In genomic region chr5:38211354-38211710, GRCh38 we compare ENCODE assay signal across 32 cellular contexts. TPM values are rescaled to one million over a fixed set of nuclear protein-coding genes. Genes with fewer than 3 reads are reported as not detected.
"Had no signal": no experiment of that assay in that cellular context is flagged by ENCODE, and none has a peak within 500 bp of the region (broad histone marks: within the 10 kb centered on the region; RNA-seq: fewer than 3 reads in every experiment).

No MANE protein-coding gene starts in this region.

- ATAC-seq: activated naive CD4-positive, alpha-beta T cell treated with anti-CD3 and anti-CD28 coated beads, Interleukin-2, amount 50 U/mL, for 72 hours; activated T-cell treated with anti-CD3 and anti-CD28 coated beads, Interleukin-2, amount 50 U/mL, for 72 hours; effector memory CD8-positive, alpha-beta T cell; gastroesophageal sphincter; heart right ventricle; T-helper 17 cell had no signal

- H3K27ac Mint-ChIP-seq: activated CD4-positive, alpha-beta memory T cell treated with anti-CD3 and anti-CD28 coated beads, Interleukin-2, amount 10 ng/mL, durations not matched to agents 7 days and 5 days; activated CD4-positive, alpha-beta T cell treated with anti-CD3 and anti-CD28 coated beads, Interleukin-2, amount 10 ng/mL, durations not matched to agents 7 days and 5 days; activated naive CD4-positive, alpha-beta T cell treated with anti-CD3 and anti-CD28 coated beads, Interleukin-2, amount 10 ng/mL, durations not matched to agents 7 days and 5 days; activated naive CD4-positive, alpha-beta T cell treated with anti-CD3 and anti-CD28 coated beads, Interleukin-2, amount 50 U/mL, for 72 hours; activated naive CD8-positive, alpha-beta T cell treated with anti-CD3 and anti-CD28 coated beads, Interleukin-2, amount 10 ng/mL, durations not matched to agents 7 days and 5 days; activated T-cell treated with anti-CD3 and anti-CD28 coated beads, Interleukin-2, amount 50 U/mL, for 24 hours; activated T-cell treated with anti-CD3 and anti-CD28 coated beads, Interleukin-2, amount 50 U/mL, for 72 hours; dendritic cell treated with granulocyte-macrophage colony-stimulating factor and Interleukin-4, amounts not matched to agents 40 ng/mL and 50 ng/mL, for 4 days; effector memory CD8-positive, alpha-beta T cell; T-helper 17 cell; T-helper 2 cell treated with Interferon-gamma antibody and Interleukin-4, amounts not matched to agents 5 μg/mL and 100 μg/mL, for 36 hours had no signal

- H3K4me3 Mint-ChIP-seq: activated CD4-positive, alpha-beta memory T cell treated with anti-CD3 and anti-CD28 coated beads, Interleukin-2, amount 10 ng/mL, durations not matched to agents 7 days and 5 days; activated CD4-positive, alpha-beta T cell treated with anti-CD3 and anti-CD28 coated beads, Interleukin-2, amount 10 ng/mL, durations not matched to agents 7 days and 5 days; activated naive CD4-positive, alpha-beta T cell treated with anti-CD3 and anti-CD28 coated beads, Interleukin-2, amount 10 ng/mL, durations not matched to agents 7 days and 5 days; activated naive CD8-positive, alpha-beta T cell treated with anti-CD3 and anti-CD28 coated beads, Interleukin-2, amount 10 ng/mL, durations not matched to agents 7 days and 5 days; activated T-cell treated with anti-CD3 and anti-CD28 coated beads, Interleukin-2, amount 50 U/mL, for 24 hours; activated T-cell treated with anti-CD3 and anti-CD28 coated beads, Interleukin-2, amount 50 U/mL, for 72 hours; central memory CD8-positive, alpha-beta T cell; dendritic cell treated with granulocyte-macrophage colony-stimulating factor and Interleukin-4, amounts not matched to agents 40 ng/mL and 50 ng/mL, for 4 days; effector memory CD8-positive, alpha-beta T cell; T-helper 17 cell; T-helper 2 cell treated with Interferon-gamma antibody and Interleukin-4, amounts not matched to agents 5 μg/mL and 100 μg/mL, for 36 hours had no signal

- H3K27me3 Mint-ChIP-seq: activated CD4-positive, alpha-beta memory T cell treated with anti-CD3 and anti-CD28 coated beads, Interleukin-2, amount 10 ng/mL, durations not matched to agents 7 days and 5 days; central memory CD8-positive, alpha-beta T cell; effector memory CD8-positive, alpha-beta T cell had no signal

- H3K4me1 Mint-ChIP-seq: activated CD4-positive, alpha-beta memory T cell treated with anti-CD3 and anti-CD28 coated beads, Interleukin-2, amount 10 ng/mL, durations not matched to agents 7 days and 5 days; activated CD4-positive, alpha-beta T cell treated with anti-CD3 and anti-CD28 coated beads, Interleukin-2, amount 10 ng/mL, durations not matched to agents 7 days and 5 days; activated naive CD4-positive, alpha-beta T cell treated with anti-CD3 and anti-CD28 coated beads, Interleukin-2, amount 10 ng/mL, durations not matched to agents 7 days and 5 days; activated naive CD8-positive, alpha-beta T cell treated with anti-CD3 and anti-CD28 coated beads, Interleukin-2, amount 10 ng/mL, durations not matched to agents 7 days and 5 days; central memory CD8-positive, alpha-beta T cell; T-helper 17 cell had no signal

- H3K4me3 ChIP-seq: coronary artery, esophagus muscularis mucosa, gastroesophageal sphincter, heart right ventricle, hepatocyte had no signal

- H3K9me3 Mint-ChIP-seq: activated CD4-positive, alpha-beta memory T cell treated with anti-CD3 and anti-CD28 coated beads, Interleukin-2, amount 10 ng/mL, durations not matched to agents 7 days and 5 days; activated CD4-positive, alpha-beta T cell treated with anti-CD3 and anti-CD28 coated beads, Interleukin-2, amount 10 ng/mL, durations not matched to agents 7 days and 5 days; activated naive CD4-positive, alpha-beta T cell treated with anti-CD3 and anti-CD28 coated beads, Interleukin-2, amount 10 ng/mL, durations not matched to agents 7 days and 5 days; activated T-cell treated with anti-CD3 and anti-CD28 coated beads, Interleukin-2, amount 50 U/mL, for 72 hours; central memory CD8-positive, alpha-beta T cell; dendritic cell treated with granulocyte-macrophage colony-stimulating factor and Interleukin-4, amounts not matched to agents 40 ng/mL and 50 ng/mL, for 4 days; T-helper 2 cell treated with Interferon-gamma antibody and Interleukin-4, amounts not matched to agents 5 μg/mL and 100 μg/mL, for 36 hours had no signal

- H3K36me3 Mint-ChIP-seq: activated naive CD4-positive, alpha-beta T cell treated with anti-CD3 and anti-CD28 coated beads, Interleukin-2, amount 10 ng/mL, durations not matched to agents 7 days and 5 days; activated naive CD4-positive, alpha-beta T cell treated with anti-CD3 and anti-CD28 coated beads, Interleukin-2, amount 50 U/mL, for 72 hours; activated naive CD8-positive, alpha-beta T cell treated with anti-CD3 and anti-CD28 coated beads, Interleukin-2, amount 10 ng/mL, durations not matched to agents 7 days and 5 days had no signal

- DNase-seq: activated CD4-positive, alpha-beta memory T cell treated with anti-CD3 and anti-CD28 coated beads, Interleukin-2, amount 10 ng/mL, durations not matched to agents 7 days and 5 days; activated CD4-positive, alpha-beta T cell treated with anti-CD3 and anti-CD28 coated beads for 4 hours; activated CD4-positive, alpha-beta T cell treated with anti-CD3 and anti-CD28 coated beads, Interleukin-2, amount 10 ng/mL, durations not matched to agents 7 days and 5 days; activated CD4-positive, alpha-beta T cell treated with anti-CD3 and anti-CD28 coated beads, Interleukin-2, amount 50 U/mL, for 4 hours; activated CD4-positive, CD25-positive, alpha-beta regulatory T cell; activated CD4-positive, CD25-positive, alpha-beta regulatory T cell treated with anti-CD3 and anti-CD28 coated beads, Interleukin-2, amount 50 U/mL, for 72 hours; activated CD8-positive, alpha-beta memory T cell treated with anti-CD3 and anti-CD28 coated beads, Interleukin-2, amount 50 U/mL, for 48 hours; activated gamma-delta T cell; activated naive CD4-positive, alpha-beta T cell; activated naive CD4-positive, alpha-beta T cell treated with anti-CD3 and anti-CD28 coated beads, Interleukin-2, amount 10 ng/mL, durations not matched to agents 7 days and 5 days; activated naive CD8-positive, alpha-beta T cell treated with anti-CD3 and anti-CD28 coated beads, Interleukin-2, amount 10 ng/mL, durations not matched to agents 7 days and 5 days; activated T-cell treated with anti-CD3 and anti-CD28 coated beads for 4 hours; activated T-cell treated with anti-CD3 and anti-CD28 coated beads, Interleukin-2, amount 50 U/mL, for 24 hours; activated T-cell treated with anti-CD3 and anti-CD28 coated beads, Interleukin-2, amount 50 U/mL, for 72 hours; amniotic stem cell; anterior cingulate cortex; brain microvascular endothelial cell; effector CD4-positive, alpha-beta T cell; effector memory CD8-positive, alpha-beta T cell; erythroblast; foreskin melanocyte; heart right ventricle; T-helper 17 cell; T1000 had no signal

RNA-seq across cellular contexts. Expression of gene EGFLAM, which starts 47.0 kb away (rescaled TPM):
- total RNA-seq: activated CD4-positive, alpha-beta memory T cell treated with anti-CD3 and anti-CD28 coated beads, Interleukin-2, amount 10 ng/mL, durations not matched to agents 7 days and 5 days; activated CD4-positive, alpha-beta T cell treated with anti-CD3 and anti-CD28 coated beads, Interleukin-2, amount 10 ng/mL, durations not matched to agents 7 days and 5 days; activated naive CD4-positive, alpha-beta T cell treated with anti-CD3 and anti-CD28 coated beads, Interleukin-2, amount 50 U/mL, for 72 hours; activated naive CD8-positive, alpha-beta T cell treated with anti-CD3 and anti-CD28 coated beads, Interleukin-2, amount 10 ng/mL, durations not matched to agents 7 days and 5 days; activated T-cell treated with anti-CD3 and anti-CD28 coated beads, Interleukin-2, amount 50 U/mL, for 72 hours; T-helper 17 cell had no signal
